ENCODE assay signal across 20 cellular contexts in the genomic region with DNA sequence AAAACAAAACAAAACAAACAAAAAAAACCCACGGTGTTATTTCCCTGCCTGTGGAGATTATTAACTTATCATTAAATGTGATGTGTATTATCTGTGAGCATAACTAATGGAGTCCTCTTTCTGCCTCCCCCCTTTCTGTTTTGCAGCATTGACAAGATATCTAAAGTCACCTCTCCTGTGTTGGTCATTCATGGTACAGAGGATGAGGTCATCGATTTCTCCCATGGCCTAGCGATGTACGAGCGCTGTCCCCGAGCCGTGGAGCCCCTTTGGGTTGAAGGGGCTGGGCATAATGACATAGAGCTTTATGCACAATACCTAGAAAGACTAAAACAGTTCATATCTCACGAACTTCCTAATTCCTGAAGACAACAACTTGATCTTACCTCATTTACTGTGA. TPM values are rescaled to one million over a fixed set of nuclear protein-coding genes. Genes with fewer than 3 reads are reported as not detected.
DNase-seq lines count a peak whose midpoint lies in the region; ATAC-seq, FAIRE-seq and TF ChIP-seq lines count a peak whose summit lies in the region.
"Had no signal": no experiment of that assay in that cellular context is flagged by ENCODE, and none has a peak within 500 bp of the region (broad histone marks: within the 10 kb centered on the region; RNA-seq: fewer than 3 reads in every experiment).

No MANE protein-coding gene starts in this region.

- peaks cover 9% of the 10 kb centered on the region; the same call in 2 of the 3 replicates for H3K36me3 Mint-ChIP-seq in GM23338 (ENCODE audit: low read depth)
- H3K36me3 Mint-ChIP-seq in activated naive CD8-positive, alpha-beta T cell treated with anti-CD3 and anti-CD28 coated beads, Interleukin-2, amount 50 U/mL, for 24 hours (ENCODE audit: low read depth) = peaks cover 7% of the 10 kb centered on the region
- H3K36me3 Mint-ChIP-seq in T-helper 2 cell treated with Interferon-gamma antibody and Interleukin-4, amounts not matched to agents 5 μg/mL and 100 μg/mL, for 36 hours (ENCODE audit: low read depth) = no peaks in the 10 kb centered on the region

- H3K4me3 ChIP-seq in GM23338 (no peak overlapping the region), HEK293 (ENCODE audit: low read depth, low read length) (no peak overlapping the region), endothelial cell of umbilical vein (replicated peaks in 1 of 3; ENCODE audit: insufficient read depth in 1 of 3, low read depth in 1 of 3, low read length in 3 of 3) (no peak overlapping the region)

- ATAC-seq in GM23338 (no peak), GM21528 (IDR thresholded peaks at IDR 0.05; ENCODE audit: low FRiP score, unreplicated experiment) (no peak)
- ATAC-seq in activated naive CD8-positive, alpha-beta T cell treated with anti-CD3 and anti-CD28 coated beads, Interleukin-2, amount 50 U/mL, for 24 hours = no peak

- CTCF ChIA-PET in HEK293 (lab: Yijun Ruan, JAX) = interaction anchor here (0.6 to 4.1 kb wide), 4 partner anchors 22 to 186 kb away, joined by 4 to 17 read pairs (median 4); a partner anchor contains a TSS
- CTCF ChIA-PET in endothelial cell of umbilical vein (lab: Charles Lee) = interaction anchor here (1.2 to 3.1 kb wide), 2 partner anchors 22 to 186 kb away, joined by 4 to 17 read pairs; no protein-coding TSS in a partner anchor

- peaks cover 5% of the 10 kb centered on the region; the same call in 1 of the 2 replicates for H4K20me1 ChIP-seq in GM23338 (replicated peaks; ENCODE audit: insufficient read depth)
- H4K20me1 ChIP-seq in endothelial cell of umbilical vein (replicated peaks; ENCODE audit: control insufficient read depth, extremely low read depth, insufficient read depth, low read length) = no peaks in the 10 kb centered on the region

- dilution Hi-C loops in endothelial cell of umbilical vein (cut with MboI; ENCODE audit: extremely low pct_ligation_motif_present, low sequenced_read_pairs) = no loop called here

- H3K9me3 Mint-ChIP-seq in GM23338 = no peaks in the 10 kb centered on the region
- H3K9me3 Mint-ChIP-seq in activated naive CD8-positive, alpha-beta T cell treated with anti-CD3 and anti-CD28 coated beads, Interleukin-2, amount 50 U/mL, for 24 hours = no peaks in the 10 kb centered on the region
- H3K9me3 Mint-ChIP-seq in T-helper 2 cell treated with Interferon-gamma antibody and Interleukin-4, amounts not matched to agents 5 μg/mL and 100 μg/mL, for 36 hours = no peaks in the 10 kb centered on the region

- no peak for FAIRE-seq in endothelial cell of umbilical vein (lab: Jason Lieb, UNC)
- FAIRE-seq: GM12891, GM18507, H1 had no signal

- TF ChIP-seq CTCF in GM23338 (conservative IDR thresholded peaks at IDR 0.05; ENCODE audit: low read depth in 2 of 2) = no peak
- no peak for TF ChIP-seq CTCF in HEK293 (tag by site-specific recombination; IDR thresholded peaks at IDR 0.05)
- no peak for TF ChIP-seq CTCF in endothelial cell of umbilical vein (IDR thresholded peaks at IDR 0.05; ENCODE audit: extremely low read depth in 1 of 2, insufficient read depth in 1 of 2, low read depth in 1 of 2, low read length in 2 of 2)

- H3F3A ChIP-seq in GM23338 (replicated peaks; ENCODE audit: low read depth) = no peaks in the 10 kb centered on the region

- H3K27ac Mint-ChIP-seq in GM23338 = peak overlapping the region; percentile 50; the same call in 1 of the 2 replicates
- no peak overlapping the region for H3K27ac Mint-ChIP-seq in activated naive CD8-positive, alpha-beta T cell treated with anti-CD3 and anti-CD28 coated beads, Interleukin-2, amount 50 U/mL, for 24 hours
- H3K27ac Mint-ChIP-seq in T-helper 2 cell treated with Interferon-gamma antibody and Interleukin-4, amounts not matched to agents 5 μg/mL and 100 μg/mL, for 36 hours = no peak overlapping the region
- H3K27ac Mint-ChIP-seq: CD4-positive, alpha-beta memory T cell had no signal

- H3K4me3 Mint-ChIP-seq in GM23338 = no peak overlapping the region
- H3K4me3 Mint-ChIP-seq in activated naive CD8-positive, alpha-beta T cell treated with anti-CD3 and anti-CD28 coated beads, Interleukin-2, amount 50 U/mL, for 24 hours = no peak overlapping the region
- H3K4me3 Mint-ChIP-seq in T-helper 2 cell treated with Interferon-gamma antibody and Interleukin-4, amounts not matched to agents 5 μg/mL and 100 μg/mL, for 36 hours = no peak overlapping the region
- H3K4me3 Mint-ChIP-seq: CD4-positive, alpha-beta memory T cell had no signal

- H3K4me1 ChIP-seq in GM23338 (ENCODE audit: insufficient read depth) (peaks cover 10% of the 10 kb centered on the region; the same call in 1 of the 2 replicates), HEK293 (ENCODE audit: control insufficient read depth, insufficient read depth, low read length) (no peaks in the 10 kb centered on the region), endothelial cell of umbilical vein (ENCODE audit: control insufficient read depth, extremely low read depth, insufficient read depth, low read length) (peaks cover 7% of the 10 kb centered on the region)

- no peaks in the 10 kb centered on the region for H3K9me2 ChIP-seq in GM23338 (ENCODE audit: insufficient read depth)

- H3K27ac ChIP-seq in GM23338 (ENCODE audit: low read depth) (no peak overlapping the region), HEK293 (ENCODE audit: extremely low read depth, low read depth, low read length) (no peak overlapping the region), endothelial cell of umbilical vein (ENCODE audit: insufficient read depth, low read depth, low read length) (no peak overlapping the region)

- H3K9me1 ChIP-seq in endothelial cell of umbilical vein (replicated peaks; ENCODE audit: control insufficient read depth, extremely low read depth, insufficient read depth, low read length) = no peaks in the 10 kb centered on the region

- no peak for TF ChIP-seq POLR2A in endothelial cell of umbilical vein (IDR thresholded peaks at IDR 0.05; ENCODE audit: low read depth, low read length)

- H3K36me3 ChIP-seq in GM23338 (ENCODE audit: insufficient read depth) = no peaks in the 10 kb centered on the region
- H3K36me3 ChIP-seq in HEK293 (ENCODE audit: control insufficient read depth in 2 of 2, insufficient read depth in 1 of 2, low read length in 2 of 2) = peaks cover 12 to 20% of the 10 kb centered on the region in 2 experiments
- H3K36me3 ChIP-seq in endothelial cell of umbilical vein (ENCODE audit: control insufficient read depth in 2 of 2, extremely low read depth in 1 of 2, insufficient read depth in 2 of 2, low read length in 2 of 2) = no peaks in the 10 kb centered on the region

- intact Hi-C loops in endothelial cell of umbilical vein (cut with micrococcal nuclease) = no loop called here

- no TSS peak for BruUV-seq in endothelial cell of umbilical vein (replicated peaks; lab: Mats Ljungman, UMichigan)

- H3K9ac ChIP-seq in endothelial cell of umbilical vein (replicated peaks; ENCODE audit: extremely low read depth, insufficient read depth, low read length) = no peak overlapping the region

- POLR2A ChIA-PET in HEK293 (lab: Yijun Ruan, JAX) (no interaction called here), endothelial cell of umbilical vein (lab: Charles Lee) (no interaction called here)

- no peaks in the 10 kb centered on the region for H3K79me2 ChIP-seq in GM23338 (replicated peaks; ENCODE audit: insufficient read depth)
- no peaks in the 10 kb centered on the region for H3K79me2 ChIP-seq in endothelial cell of umbilical vein (ENCODE audit: control insufficient read depth, insufficient read depth, low read length)

- no peak for DNase-seq in GM23338 (ENCODE audit: low spot score)
- no peak for DNase-seq in endothelial cell of umbilical vein (ENCODE audit: low read depth, low spot score)
- no peak for DNase-seq in activated naive CD8-positive, alpha-beta T cell treated with anti-CD3 and anti-CD28 coated beads, Interleukin-2, amount 50 U/mL, for 24 hours
- DNase-seq in T-helper 2 cell treated with Interferon-gamma antibody and Interleukin-4, amounts not matched to agents 5 μg/mL and 100 μg/mL, for 36 hours (ENCODE audit: low spot score) = no peak
- DNase-seq: C1 segment of cervical spinal cord; Calu3; CD4-positive, alpha-beta memory T cell; COR-L47; DMS53; DMS79 treated with DMSO at 0.1 percent for 48 hours; GF-D8; H7; HCEC 1CT had no signal

- H3K4me2 ChIP-seq in GM23338 = no peak overlapping the region
- no peak overlapping the region for H3K4me2 ChIP-seq in endothelial cell of umbilical vein (ENCODE audit: insufficient read depth, low read length)

- H2AFZ ChIP-seq in GM23338 (no peak overlapping the region), endothelial cell of umbilical vein (ENCODE audit: low read depth, low read length) (no peak overlapping the region)

- peaks cover 22% of the 10 kb centered on the region for H3K4me1 Mint-ChIP-seq in GM23338
- H3K4me1 Mint-ChIP-seq in activated naive CD8-positive, alpha-beta T cell treated with anti-CD3 and anti-CD28 coated beads, Interleukin-2, amount 50 U/mL, for 24 hours = peaks cover 1% of the 10 kb centered on the region
- peaks cover 3% of the 10 kb centered on the region for H3K4me1 Mint-ChIP-seq in T-helper 2 cell treated with Interferon-gamma antibody and Interleukin-4, amounts not matched to agents 5 μg/mL and 100 μg/mL, for 36 hours (ENCODE audit: low read depth)

- no peaks in the 10 kb centered on the region for H3K27me3 Mint-ChIP-seq in GM23338 (ENCODE audit: insufficient read depth, low read depth, poor library complexity)
- no peaks in the 10 kb centered on the region for H3K27me3 Mint-ChIP-seq in activated naive CD8-positive, alpha-beta T cell treated with anti-CD3 and anti-CD28 coated beads, Interleukin-2, amount 50 U/mL, for 24 hours
- peaks cover 3% of the 10 kb centered on the region for H3K27me3 Mint-ChIP-seq in T-helper 2 cell treated with Interferon-gamma antibody and Interleukin-4, amounts not matched to agents 5 μg/mL and 100 μg/mL, for 36 hours (ENCODE audit: low read depth)
- H3K27me3 Mint-ChIP-seq: CD4-positive, alpha-beta memory T cell had no signal

- no peaks in the 10 kb centered on the region for H3K27me3 ChIP-seq in GM23338 (ENCODE audit: insufficient read depth)
- H3K27me3 ChIP-seq in endothelial cell of umbilical vein (ENCODE audit: control insufficient read depth in 2 of 2, insufficient read depth in 2 of 2, low read length in 2 of 2) = no peaks in the 10 kb centered on the region

- H3K9me3 ChIP-seq in HEK293 (ENCODE audit: control insufficient read depth, insufficient read depth, low read depth, low read length) = no peaks in the 10 kb centered on the region
- H3K9me3 ChIP-seq in endothelial cell of umbilical vein (replicated peaks; ENCODE audit: control insufficient read depth, insufficient read depth, low read length) = no peaks in the 10 kb centered on the region

RNA-seq across cellular contexts. Expression of a gene that starts 25.2 kb away (rescaled TPM):
- total RNA-seq in GM23338 (2014; rRNA removed; shearing (Covaris generic)) = 2.1 and 4.1 TPM in 2 replicates
- 0.27 and 0.33 TPM in 2 replicates for polyA plus RNA-seq in GM23338 (2016; fragmentation: Nextera tagmentation; extraction: Ambion mirVana)
- not detected in 2 replicates for total RNA-seq in endothelial cell of umbilical vein
- 0.01 and 0.02 TPM in 2 replicates for polyA plus RNA-seq in endothelial cell of umbilical vein
- polyA plus RNA-seq in endothelial cell of umbilical vein (2011; cell fraction: cytosol; rRNA removed) = not detected in 2 replicates
- polyA plus RNA-seq in endothelial cell of umbilical vein (2011; cell fraction: nucleus; rRNA removed) = 0.01 TPM in 2 replicates
- 0.36 and 0.67 TPM in 2 replicates for polyA plus RNA-seq in endothelial cell of umbilical vein (2012)
- not detected in 2 replicates for polyA minus RNA-seq in endothelial cell of umbilical vein
- polyA minus RNA-seq in endothelial cell of umbilical vein (2011; cell fraction: cytosol; rRNA and poly(A)+ RNA removed) = not detected
- polyA minus RNA-seq in endothelial cell of umbilical vein (2011; cell fraction: nucleus; rRNA and poly(A)+ RNA removed) = not detected in 2 replicates
- total RNA-seq: A673, G401 had no signal

RNA-seq across cellular contexts. Expression of a gene that starts 58.9 kb away (rescaled TPM):
- total RNA-seq in GM23338 (2014; rRNA removed; shearing (Covaris generic)) = 23.8 and 25.2 TPM in 2 replicates
- 9.1 and 11.3 TPM in 2 replicates for polyA plus RNA-seq in GM23338 (2016; fragmentation: Nextera tagmentation; extraction: Ambion mirVana)
- total RNA-seq in endothelial cell of umbilical vein = 8.2 and 10.9 TPM in 2 replicates
- 5.6 and 5.9 TPM in 2 replicates for polyA plus RNA-seq in endothelial cell of umbilical vein
- polyA plus RNA-seq in endothelial cell of umbilical vein (2011; cell fraction: cytosol; rRNA removed) = 6.0 and 6.3 TPM in 2 replicates
- 4.1 and 4.5 TPM in 2 replicates for polyA plus RNA-seq in endothelial cell of umbilical vein (2011; cell fraction: nucleus; rRNA removed)
- polyA plus RNA-seq in endothelial cell of umbilical vein (2012) = 10.4 and 13.8 TPM in 2 replicates
- 9.1 and 16.9 TPM in 2 replicates for polyA minus RNA-seq in endothelial cell of umbilical vein
- polyA minus RNA-seq in endothelial cell of umbilical vein (2011; cell fraction: cytosol; rRNA and poly(A)+ RNA removed) = 24.6 TPM
- 6.3 and 6.8 TPM in 2 replicates for polyA minus RNA-seq in endothelial cell of umbilical vein (2011; cell fraction: nucleus; rRNA and poly(A)+ RNA removed)
